In genomic region chrX:65601126-65601525, GRCh38 we compare ENCODE assay signal across 9 cellular contexts.
DNase-seq lines count a peak whose midpoint lies in the region; ATAC-seq and TF ChIP-seq lines count a peak whose summit lies in the region.
"Had no signal": no experiment of that assay in that cellular context is flagged by ENCODE, and none has a peak within 500 bp of the region (broad histone marks: within the 10 kb centered on the region; RNA-seq: fewer than 3 reads in every experiment).

No MANE protein-coding gene starts in this region.

- H3K4me3 ChIP-seq in CD8-positive, alpha-beta memory T cell (ENCODE audit: low read length) = peak overlapping the region; percentile 11
- H3K4me3 ChIP-seq in gastroesophageal sphincter = no peak overlapping the region
- H3K4me3 ChIP-seq in skeletal muscle tissue (ENCODE audit: low read length in 3 of 3) = no peak overlapping the region

- ATAC-seq in gastroesophageal sphincter (peak; percentile 30), omental fat pad (ENCODE audit: low FRiP score) (no peak), GM19324 (IDR thresholded peaks at IDR 0.05; ENCODE audit: low FRiP score, unreplicated experiment) (no peak)

- no peaks in the 10 kb centered on the region for H3K9me3 ChIP-seq in CD8-positive, alpha-beta memory T cell (ENCODE audit: low read length)
- H3K9me3 ChIP-seq in gastroesophageal sphincter (no peaks in the 10 kb centered on the region), skeletal muscle tissue (ENCODE audit: control insufficient read depth in 3 of 3, low read length in 3 of 3) (no peaks in the 10 kb centered on the region)

- no peaks in the 10 kb centered on the region for H3K36me3 ChIP-seq in CD8-positive, alpha-beta memory T cell (ENCODE audit: insufficient read depth, low read length)
- no peaks in the 10 kb centered on the region for H3K36me3 ChIP-seq in gastroesophageal sphincter
- no peaks in the 10 kb centered on the region for H3K36me3 ChIP-seq in skeletal muscle tissue (ENCODE audit: control insufficient read depth in 3 of 3, insufficient read depth in 3 of 3, low read length in 3 of 3)
- H3K36me3 ChIP-seq: WERI-Rb-1 had no signal

- POLR2A ChIA-PET in CD8-positive, alpha-beta memory T cell (lab: Charles Lee) = interaction anchor here (0.7 to 2.0 kb wide), 3 partner anchors 68 to 98 kb away, joined by 3 to 7 read pairs (median 4); no protein-coding TSS in a partner anchor
- POLR2A ChIA-PET in activated CD4-positive, alpha-beta T cell treated with anti-CD3 and anti-CD28 coated beads, Interleukin-2, amount 10 ng/mL, durations not matched to agents 7 days and 5 days (lab: Charles Lee) = no interaction called here

- H3K9me3 Mint-ChIP-seq in CD8-positive, alpha-beta memory T cell = no peaks in the 10 kb centered on the region
- peaks cover 11% of the 10 kb centered on the region for H3K9me3 Mint-ChIP-seq in activated CD4-positive, alpha-beta T cell treated with anti-CD3 and anti-CD28 coated beads, Interleukin-2, amount 10 ng/mL, durations not matched to agents 7 days and 5 days

- DNase-seq in CD8-positive, alpha-beta memory T cell = no peak
- no peak for DNase-seq in activated CD4-positive, alpha-beta T cell treated with anti-CD3 and anti-CD28 coated beads, Interleukin-2, amount 10 ng/mL, durations not matched to agents 7 days and 5 days
- DNase-seq in NCI-H1092 (lab: John Stamatoyannopoulos, UW) (no peak), omental fat pad (ENCODE audit: low spot score) (no peak), MV-4-11 (lab: John Stamatoyannopoulos, UW) (no peak)
- DNase-seq: WERI-Rb-1 had no signal

- peaks cover 71 to 92% (median 90%) of the 10 kb centered on the region in 3 donors for H3K4me1 Mint-ChIP-seq in CD8-positive, alpha-beta memory T cell
- peaks cover 68% of the 10 kb centered on the region for H3K4me1 Mint-ChIP-seq in activated CD4-positive, alpha-beta T cell treated with anti-CD3 and anti-CD28 coated beads, Interleukin-2, amount 10 ng/mL, durations not matched to agents 7 days and 5 days

- CTCF ChIA-PET in CD8-positive, alpha-beta memory T cell (lab: Charles Lee) = interaction anchor here (1.3 kb wide), 1 partner anchor 79 kb away, joined by 3 read pairs; no protein-coding TSS in a partner anchor
- CTCF ChIA-PET in activated CD4-positive, alpha-beta T cell treated with anti-CD3 and anti-CD28 coated beads, Interleukin-2, amount 10 ng/mL, durations not matched to agents 7 days and 5 days (lab: Charles Lee) = interaction anchor here (0.5 to 2.3 kb wide), 9 partner anchors 10 to 385 kb away, joined by 3 to 7 read pairs (median 3); no protein-coding TSS in a partner anchor

- peak overlapping the region in 2 of 3 donors; percentile 16 to 40 for H3K9ac ChIP-seq in skeletal muscle tissue (ENCODE audit: low read depth in 1 of 3, low read length in 3 of 3)

- TF ChIP-seq EP300 in gastroesophageal sphincter (IDR thresholded peaks at IDR 0.05) = no peak

- peak overlapping the region; percentile 70 to 87 (median 76) for H3K4me3 Mint-ChIP-seq in CD8-positive, alpha-beta memory T cell
- H3K4me3 Mint-ChIP-seq in activated CD4-positive, alpha-beta T cell treated with anti-CD3 and anti-CD28 coated beads, Interleukin-2, amount 10 ng/mL, durations not matched to agents 7 days and 5 days = peak overlapping the region; percentile 30

- TF ChIP-seq POLR2A in gastroesophageal sphincter (IDR thresholded peaks at IDR 0.05) = no peak

- peak overlapping the region; percentile 51 for H3K27ac ChIP-seq in CD8-positive, alpha-beta memory T cell (ENCODE audit: low read depth, low read length)
- H3K27ac ChIP-seq in gastroesophageal sphincter = peak overlapping the region; percentile 7 to 80 (median 76)
- peak overlapping the region; percentile 84 for H3K27ac ChIP-seq in skeletal muscle tissue (ENCODE audit: low read depth, low read length)
- H3K27ac ChIP-seq: WERI-Rb-1 had no signal

- TF ChIP-seq CTCF in gastroesophageal sphincter (IDR thresholded peaks at IDR 0.05) = no peak
- TF ChIP-seq CTCF in omental fat pad (IDR thresholded peaks at IDR 0.05) = no peak

- H3K4me1 ChIP-seq in CD8-positive, alpha-beta memory T cell (ENCODE audit: insufficient read depth, low read length) = peaks cover 65% of the 10 kb centered on the region
- H3K4me1 ChIP-seq in gastroesophageal sphincter = peaks cover 0 to 34% (median 15%) of the 10 kb centered on the region in 3 donors
- peaks cover 13 to 19% (median 14%) of the 10 kb centered on the region in 3 donors for H3K4me1 ChIP-seq in skeletal muscle tissue (ENCODE audit: control insufficient read depth in 3 of 3, insufficient read depth in 3 of 3, low read length in 3 of 3)

- no peaks in the 10 kb centered on the region for H3K27me3 ChIP-seq in CD8-positive, alpha-beta memory T cell (ENCODE audit: insufficient read depth, low read length, poor library complexity, severe bottlenecking)
- no peaks in the 10 kb centered on the region for H3K27me3 ChIP-seq in gastroesophageal sphincter
- H3K27me3 ChIP-seq in skeletal muscle tissue (ENCODE audit: control insufficient read depth in 3 of 3, insufficient read depth in 3 of 3, low read length in 3 of 3) = no peaks in the 10 kb centered on the region

- peaks cover 0 to 6% of the 10 kb centered on the region in 2 donors for H3K27me3 Mint-ChIP-seq in CD8-positive, alpha-beta memory T cell
- no peaks in the 10 kb centered on the region for H3K27me3 Mint-ChIP-seq in activated CD4-positive, alpha-beta T cell treated with anti-CD3 and anti-CD28 coated beads, Interleukin-2, amount 10 ng/mL, durations not matched to agents 7 days and 5 days

- WGBS in gastroesophageal sphincter (ENCODE audit: low coverage in 1 of 2), 2 donors = no CpG with 5 or more reads among the region's 3 CpGs

- H3K27ac Mint-ChIP-seq in CD8-positive, alpha-beta memory T cell = peak overlapping the region; percentile 89 to 97 (median 94)
- peak overlapping the region; percentile 93 for H3K27ac Mint-ChIP-seq in activated CD4-positive, alpha-beta T cell treated with anti-CD3 and anti-CD28 coated beads, Interleukin-2, amount 10 ng/mL, durations not matched to agents 7 days and 5 days

- peaks cover 0 to 8% (median 5%) of the 10 kb centered on the region in 3 donors for H3K36me3 Mint-ChIP-seq in CD8-positive, alpha-beta memory T cell
- peaks cover 8% of the 10 kb centered on the region for H3K36me3 Mint-ChIP-seq in activated CD4-positive, alpha-beta T cell treated with anti-CD3 and anti-CD28 coated beads, Interleukin-2, amount 10 ng/mL, durations not matched to agents 7 days and 5 days (ENCODE audit: low read depth)
